ENCODE assay signal across 20 cellular contexts in genomic region chr22:39382410-39382809, GRCh38. TPM values are rescaled to one million over a fixed set of nuclear protein-coding genes. Genes with fewer than 3 reads are reported as not detected.
DNase-seq lines count a peak whose midpoint lies in the region; ATAC-seq and TF ChIP-seq lines count a peak whose summit lies in the region.
"Had no signal": no experiment of that assay in that cellular context is flagged by ENCODE, and none has a peak within 500 bp of the region (broad histone marks: within the 10 kb centered on the region; RNA-seq: fewer than 3 reads in every experiment).

No MANE protein-coding gene starts in this region.

- TF ChIP-seq CTCF in GM12865 (IDR thresholded peaks at IDR 0.05; ENCODE audit: insufficient read depth, low read depth, low read length, missing control alignments) (no peak), nephron progenitor cell (IDR thresholded peaks at IDR 0.05) (no peak)

- H3K36me3 Mint-ChIP-seq in nephron progenitor cell (ENCODE audit: low read depth), result peaks cover 4% of the 10 kb centered on the region

- ATAC-seq in GM18868 (IDR thresholded peaks at IDR 0.05; ENCODE audit: unreplicated experiment) (peak; percentile 73), HG02759 (IDR thresholded peaks at IDR 0.05; ENCODE audit: unreplicated experiment) (peak; percentile 74), left cardiac atrium (no peak)
- ATAC-seq: foreskin keratinocyte, Panc1 had no signal

- peaks cover 18% of the 10 kb centered on the region for H3K27me3 Mint-ChIP-seq in nephron progenitor cell (ENCODE audit: low read depth, poor library complexity)

- H3K4me3 ChIP-seq in GM12865 (ENCODE audit: low read depth, low read length), result no peak overlapping the region
- H3K4me3 ChIP-seq: cardiac muscle cell, lung, right atrium auricular region, testis had no signal

- no peak overlapping the region for H3K4me3 Mint-ChIP-seq in nephron progenitor cell

- peak overlapping the region; percentile 23 for H3K27ac Mint-ChIP-seq in nephron progenitor cell

- H3K4me1 Mint-ChIP-seq in nephron progenitor cell, result peaks cover 11% of the 10 kb centered on the region

- peak; percentile 68 for DNase-seq in GM12865 (ENCODE audit: low read depth)
- no peak for DNase-seq in nephron progenitor cell
- DNase-seq in left cardiac atrium, result no peak
- DNase-seq in NCI-H446 (lab: John Stamatoyannopoulos, UW), result no peak
- no peak for DNase-seq in activated CD4-positive, CD25-positive, alpha-beta regulatory T cell treated with anti-CD3 and anti-CD28 coated beads, Interleukin-2, amount 50 U/mL, for 72 hours
- DNase-seq: activated effector memory CD4-positive, alpha-beta T cell treated with anti-CD3 and anti-CD28 coated beads, Interleukin-2, amount 50 U/mL, for 16 hours; foreskin keratinocyte; hypothalamus; islet precursor cell; NCI-H1694 treated with DMSO at 0.1 percent for 48 hours; occipital lobe; stimulated activated CD4-positive, alpha-beta T cell treated with anti-CD3 and anti-CD28 coated beads, Interleukin-12 subunit alpha, Interleukin-12 subunit beta, amount 100 ng/mL, for 4 hours; T-helper 2 cell; testis had no signal

- intact Hi-C loops in left cardiac atrium (cut with DNase I), result no loop called here

- H3K9me3 Mint-ChIP-seq in nephron progenitor cell, result no peaks in the 10 kb centered on the region

RNA-seq across cellular contexts. Expression of gene TAB1, which starts 17.2 kb away (rescaled TPM):
- total RNA-seq in left cardiac atrium, result 10 to 100 TPM; 14.1 to 16.8 TPM

RNA-seq across cellular contexts. Expression of gene SYNGR1, which starts 32.6 kb away (rescaled TPM):
- 10 to 100 TPM; 48.3 to 60.8 TPM for total RNA-seq in left cardiac atrium

Comparison
In these comparisons a context has a peak if more than half of its experiments do, and no peak if none do; other contexts are left out.
1. ATAC-seq: peak in GM18868 (single experiment) and HG02759 (single experiment); none in left cardiac atrium (0 of 2).